Comparison of ENCODE assay signal across 20 cellular contexts in the genomic region with DNA sequence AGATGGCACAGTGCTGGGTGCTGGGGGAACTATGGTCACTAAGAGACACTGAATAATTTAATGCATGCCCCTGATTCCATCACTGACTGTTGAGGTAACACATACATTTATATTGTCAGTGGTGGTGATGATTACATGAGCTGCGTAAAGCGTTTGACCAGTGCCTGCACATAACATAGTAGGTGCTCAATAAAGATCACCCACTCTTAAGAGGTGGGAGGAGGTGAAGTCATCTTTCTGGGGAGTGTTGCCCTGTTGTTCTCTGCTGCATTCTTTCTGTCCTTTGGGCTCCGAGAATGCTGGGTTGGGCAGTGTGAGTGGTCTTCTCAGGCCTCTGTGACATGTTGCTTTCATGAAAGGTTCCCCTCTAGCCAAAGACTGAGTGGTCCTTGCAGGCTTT.
DNase-seq lines count a peak whose midpoint lies in the region; ATAC-seq, FAIRE-seq and TF ChIP-seq lines count a peak whose summit lies in the region.
"Had no signal": no experiment of that assay in that cellular context is flagged by ENCODE, and none has a peak within 500 bp of the region (broad histone marks: within the 10 kb centered on the region; RNA-seq: fewer than 3 reads in every experiment).

No MANE protein-coding gene starts in this region.

- ATAC-seq in GM23338 = 0 out of 3 replicates have a peak, but pooled peaks have one; percentile 7
- no peak for ATAC-seq in pancreas

- H3K4me1 ChIP-seq in GM23338 (ENCODE audit: insufficient read depth) (peaks cover 84% of the 10 kb centered on the region), astrocyte (ENCODE audit: insufficient read depth, low read length) (peaks cover 3% of the 10 kb centered on the region), pancreas (peaks cover 18 to 38% (median 36%) of the 10 kb centered on the region in 3 donors), stomach (peaks cover 52 to 86% (median 67%) of the 10 kb centered on the region in 4 donors)

- whole genome bisulfite sequencing in pancreas, 2 donors = 95 to 96% methylated on average over 3 of the region's 3 CpGs
- 82 to 92% (median 87%) methylated on average over 3 of the region's 3 CpGs for WGBS in stomach, 5 donors

- intact Hi-C loops in pancreas (cut with DNase I) (no loop called here), stomach (cut with DNase I; ENCODE audit: low total_unique reads) (no loop called here), posterior cingulate gyrus (cut with DNase I) (no loop called here)

- no peak for TF ChIP-seq EP300 in stomach (IDR thresholded peaks at IDR 0.05)

- no peak overlapping the region for H2AFZ ChIP-seq in GM23338
- H2AFZ ChIP-seq in astrocyte (ENCODE audit: low read depth, low read length) = no peak overlapping the region

- no peaks in the 10 kb centered on the region for H3K9me3 Mint-ChIP-seq in GM23338
- H3K9me3 Mint-ChIP-seq in astrocyte (ENCODE audit: unreplicated experiment) = no peaks in the 10 kb centered on the region
- H3K9me3 Mint-ChIP-seq: CD8-positive, alpha-beta memory T cell had no signal

- peaks cover 22% of the 10 kb centered on the region for H3K27me3 Mint-ChIP-seq in GM23338 (ENCODE audit: insufficient read depth, low read depth, poor library complexity)
- no peaks in the 10 kb centered on the region for H3K27me3 Mint-ChIP-seq in astrocyte (ENCODE audit: low read depth, unreplicated experiment)

- CTCF ChIA-PET in HEK293T (lab: Yijun Ruan, JAX) = no interaction called here

- no peak overlapping the region for H3K27ac ChIP-seq in GM23338 (ENCODE audit: low read depth)
- no peak overlapping the region for H3K27ac ChIP-seq in astrocyte (ENCODE audit: low read depth, low read length)
- H3K27ac ChIP-seq in pancreas = peak overlapping the region in 3 of 4 donors; percentile 34 to 73 (median 70)
- peak overlapping the region; percentile 38 to 79 (median 67) for H3K27ac ChIP-seq in stomach

- FAIRE-seq in astrocyte (lab: Jason Lieb, UNC) (no peak), pancreas (lab: Jason Lieb, UNC) (no peak)
- FAIRE-seq: A204.1, D721Med, GM12892 had no signal

- TF ChIP-seq CTCF in GM23338 (conservative IDR thresholded peaks at IDR 0.05; ENCODE audit: low read depth in 2 of 2) (no peak), astrocyte (IDR thresholded peaks at IDR 0.05; ENCODE audit: insufficient read depth, low read depth, low read length) (no peak), pancreas (IDR thresholded peaks at IDR 0.05) (no peak), stomach (IDR thresholded peaks at IDR 0.05) (no peak)

- H3K4me2 ChIP-seq in GM23338 (no peak overlapping the region), astrocyte (ENCODE audit: low read length) (no peak overlapping the region)

- H3K27me3 ChIP-seq in GM23338 (ENCODE audit: insufficient read depth) (no peaks in the 10 kb centered on the region), astrocyte (ENCODE audit: insufficient read depth, low read length) (no peaks in the 10 kb centered on the region), pancreas (no peaks in the 10 kb centered on the region), stomach (no peaks in the 10 kb centered on the region), MG63 (no peaks in the 10 kb centered on the region)
- H3K27me3 ChIP-seq: BE2C had no signal

- H3F3A ChIP-seq in GM23338 (replicated peaks; ENCODE audit: low read depth) = peaks cover 14% of the 10 kb centered on the region; the same call in 1 of the 2 replicates

- H3K4me1 Mint-ChIP-seq in GM23338 (peaks cover 81% of the 10 kb centered on the region), astrocyte (ENCODE audit: low read depth, unreplicated experiment) (peaks cover 53% of the 10 kb centered on the region)
- H3K4me1 Mint-ChIP-seq: CD4-positive, CD25-positive, alpha-beta regulatory T cell had no signal

- no peak for TF ChIP-seq POLR2A in stomach (IDR thresholded peaks at IDR 0.05)

- peaks cover 96% of the 10 kb centered on the region for H4K20me1 ChIP-seq in GM23338 (replicated peaks; ENCODE audit: insufficient read depth)
- peaks cover 97% of the 10 kb centered on the region for H4K20me1 ChIP-seq in astrocyte (ENCODE audit: insufficient read depth, low read length)

- H3K9me2 ChIP-seq in GM23338 (ENCODE audit: insufficient read depth) = no peaks in the 10 kb centered on the region

- peaks cover 3% of the 10 kb centered on the region; the same call in 2 of the 3 replicates for H3K36me3 Mint-ChIP-seq in GM23338 (ENCODE audit: low read depth)
- H3K36me3 Mint-ChIP-seq in astrocyte (ENCODE audit: low read depth, unreplicated experiment) = peaks cover 10% of the 10 kb centered on the region
- H3K36me3 Mint-ChIP-seq: CD4-positive, CD25-positive, alpha-beta regulatory T cell; CD8-positive, alpha-beta memory T cell had no signal

- H3K36me3 ChIP-seq in GM23338 (ENCODE audit: insufficient read depth) (no peaks in the 10 kb centered on the region), astrocyte (ENCODE audit: insufficient read depth, low read length) (no peaks in the 10 kb centered on the region), pancreas (no peaks in the 10 kb centered on the region), stomach (no peaks in the 10 kb centered on the region), MG63 (no peaks in the 10 kb centered on the region)
- H3K36me3 ChIP-seq: BE2C had no signal

- DNase-seq in GM23338 (ENCODE audit: low spot score) = no peak
- no peak for DNase-seq in astrocyte (ENCODE audit: low read depth)
- no peak for DNase-seq in pancreas
- DNase-seq in stomach = no peak
- DNase-seq in HEK293T (ENCODE audit: extremely low spot score) = no peak
- DNase-seq in activated naive CD4-positive, alpha-beta T cell treated with Interleukin-2 at 50 U/mL for 16 hours = no peak
- DNase-seq in MG63 = no peak
- DNase-seq in posterior cingulate gyrus = no peak
- DNase-seq: ACHN; BE2C; C1 segment of cervical spinal cord; CD4-positive, CD25-positive, alpha-beta regulatory T cell; CD8-positive, alpha-beta memory T cell; COR-L47; DMS79; GOT3; KG1 had no signal

- no peak overlapping the region for H3K4me3 Mint-ChIP-seq in GM23338
- H3K4me3 Mint-ChIP-seq in astrocyte (ENCODE audit: unreplicated experiment) = no peak overlapping the region
- H3K4me3 Mint-ChIP-seq: CD4-positive, CD25-positive, alpha-beta regulatory T cell; CD8-positive, alpha-beta memory T cell had no signal

- no peak overlapping the region for H3K9ac ChIP-seq in astrocyte (ENCODE audit: low read length)

- H3K27ac Mint-ChIP-seq in GM23338 = peak overlapping the region; percentile 1; the same call in 1 of the 2 replicates
- peak overlapping the region; percentile 69 for H3K27ac Mint-ChIP-seq in astrocyte (ENCODE audit: unreplicated experiment)
- H3K27ac Mint-ChIP-seq: CD4-positive, CD25-positive, alpha-beta regulatory T cell; CD8-positive, alpha-beta memory T cell had no signal

- H3K79me2 ChIP-seq in GM23338 (replicated peaks; ENCODE audit: insufficient read depth) = peaks cover 100% of the 10 kb centered on the region
- peaks cover 80% of the 10 kb centered on the region for H3K79me2 ChIP-seq in astrocyte (ENCODE audit: insufficient read depth, low read length)

- POLR2A ChIA-PET in HEK293T (lab: Yijun Ruan, JAX) = no interaction called here

- H3K4me3 ChIP-seq in GM23338 = no peak overlapping the region
- no peak overlapping the region for H3K4me3 ChIP-seq in astrocyte (ENCODE audit: insufficient read depth, low read depth, low read length)
- no peak overlapping the region for H3K4me3 ChIP-seq in pancreas
- no peak overlapping the region for H3K4me3 ChIP-seq in stomach
- H3K4me3 ChIP-seq in MG63 = no peak overlapping the region

- no peaks in the 10 kb centered on the region for H3K9me3 ChIP-seq in astrocyte (ENCODE audit: insufficient read depth, low read depth, low read length)
- no peaks in the 10 kb centered on the region for H3K9me3 ChIP-seq in pancreas
- H3K9me3 ChIP-seq in stomach = no peaks in the 10 kb centered on the region
- no peaks in the 10 kb centered on the region for H3K9me3 ChIP-seq in MG63
- H3K9me3 ChIP-seq: BE2C had no signal

TF ChIP-seq in GM23338, 12 proteins besides CTCF, POLR2A, EP300 and RAD21 (continues in another document):
- TF ChIP-seq EZH2phosphoT487 (IDR thresholded peaks at IDR 0.05; ENCODE audit: unreplicated experiment) (no peak), ETS1 (IDR thresholded peaks at IDR 0.05) (no peak)

TF ChIP-seq in HEK293T, 16 proteins besides CTCF, POLR2A, EP300 and RAD21:
- TF ChIP-seq HDGF (IDR thresholded peaks at IDR 0.05; ENCODE audit: borderline replicate concordance) (no peak), SUZ12 (IDR thresholded peaks at IDR 0.05) (no peak), ZNF384 (IDR thresholded peaks at IDR 0.05) (no peak), ARNT (IDR thresholded peaks at IDR 0.05) (no peak), SP1 (IDR thresholded peaks at IDR 0.05) (no peak), FOXA1 (IDR thresholded peaks at IDR 0.05) (no peak), NFRKB (IDR thresholded peaks at IDR 0.05) (no peak)
TF ChIP-seq in HEK293T: peak in this region for 0.

Comparison
In these comparisons a context has a peak if more than half of its experiments do, and no peak if none do; other contexts are left out.
1. H3K27ac ChIP-seq: peak in pancreas (3 of 4) and stomach (5 of 5); none in GM23338 (single experiment) and astrocyte (single experiment).